10 cellular contexts compared by ENCODE assay signal in the genomic region with DNA sequence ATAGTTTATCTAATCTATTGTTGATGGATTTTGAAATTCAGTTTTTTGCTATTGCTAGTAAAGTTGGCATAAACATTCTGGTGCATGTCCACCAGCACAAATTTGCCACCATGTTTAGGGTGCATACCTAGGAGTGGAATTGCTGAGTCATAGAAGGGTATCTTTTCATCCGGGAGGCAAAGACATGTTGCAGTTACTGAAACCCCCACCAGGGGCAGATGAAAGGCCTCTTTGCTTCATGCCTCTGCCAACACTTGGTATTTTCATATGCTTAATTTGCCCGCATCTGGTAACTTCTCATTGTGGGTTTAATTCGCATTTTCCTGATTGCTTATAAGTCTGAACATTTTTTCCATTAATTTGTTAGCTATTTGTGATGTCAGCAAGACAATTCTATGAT. TPM values are rescaled to one million over a fixed set of nuclear protein-coding genes. Genes with fewer than 3 reads are reported as not detected.
DNase-seq lines count a peak whose midpoint lies in the region; ATAC-seq, FAIRE-seq and TF ChIP-seq lines count a peak whose summit lies in the region.
"Had no signal": no experiment of that assay in that cellular context is flagged by ENCODE, and none has a peak within 500 bp of the region (broad histone marks: within the 10 kb centered on the region; RNA-seq: fewer than 3 reads in every experiment).

No MANE protein-coding gene starts in this region.

- no peak overlapping the region for H3K9ac ChIP-seq in Karpas-422 (ENCODE audit: low read length)

- no peak for ATAC-seq in activated naive CD8-positive, alpha-beta T cell treated with anti-CD3 and anti-CD28 coated beads, Interleukin-2, amount 50 U/mL, for 24 hours
- ATAC-seq in effector memory CD8-positive, alpha-beta T cell (replicated peaks): no peak
- no peak for ATAC-seq in left lobe of liver
- ATAC-seq: stimulated activated naive CD8-positive, alpha-beta T cell treated with anti-CD3 and anti-CD28 coated beads, Interleukin-15, Interleukin-2, amounts not matched to agents 100 U/mL and 50 U/mL, for 24 hours had no signal

- H3K4me3 ChIP-seq in Karpas-422 (ENCODE audit: low read length) (no peak overlapping the region), cardiac fibroblast (replicated peaks in 1 of 2; ENCODE audit: low read depth in 2 of 2, low read length in 2 of 2) (no peak overlapping the region), small intestine (ENCODE audit: low read depth in 1 of 2, low read length in 2 of 2) (no peak overlapping the region)

- H3K4me1 Mint-ChIP-seq in activated naive CD8-positive, alpha-beta T cell treated with anti-CD3 and anti-CD28 coated beads, Interleukin-2, amount 50 U/mL, for 24 hours: no peaks in the 10 kb centered on the region
- H3K4me1 Mint-ChIP-seq in activated naive CD8-positive, alpha-beta T cell treated with anti-CD3 and anti-CD28 coated beads for 36 hours: no peaks in the 10 kb centered on the region
- no peaks in the 10 kb centered on the region for H3K4me1 Mint-ChIP-seq in effector memory CD8-positive, alpha-beta T cell (ENCODE audit: low read depth in 2 of 2)

- 77 to 86% (median 79%) methylated on average over 3 of the region's 3 CpGs for WGBS in small intestine, 3 donors

- no peak overlapping the region for H3K27ac Mint-ChIP-seq in activated naive CD8-positive, alpha-beta T cell treated with anti-CD3 and anti-CD28 coated beads, Interleukin-2, amount 50 U/mL, for 24 hours
- no peak overlapping the region for H3K27ac Mint-ChIP-seq in activated naive CD8-positive, alpha-beta T cell treated with anti-CD3 and anti-CD28 coated beads for 36 hours
- H3K27ac Mint-ChIP-seq in effector memory CD8-positive, alpha-beta T cell: no peak overlapping the region

- H3K4me2 ChIP-seq in Karpas-422 (ENCODE audit: low read depth, low read length, poor library complexity, severe bottlenecking): no peak overlapping the region

- no peak for FAIRE-seq in small intestine (lab: Jason Lieb, UNC)
- FAIRE-seq: islet of Langerhans had no signal

- no peak overlapping the region for H2AFZ ChIP-seq in Karpas-422 (ENCODE audit: low read length)

- H3K9me3 ChIP-seq in Karpas-422 (ENCODE audit: low read length) (peaks cover 12% of the 10 kb centered on the region; the same call in 1 of the 2 replicates), small intestine (ENCODE audit: control insufficient read depth, low read depth) (no peaks in the 10 kb centered on the region)

- no peaks in the 10 kb centered on the region for H3K9me3 Mint-ChIP-seq in activated naive CD8-positive, alpha-beta T cell treated with anti-CD3 and anti-CD28 coated beads, Interleukin-2, amount 50 U/mL, for 24 hours
- no peaks in the 10 kb centered on the region for H3K9me3 Mint-ChIP-seq in activated naive CD8-positive, alpha-beta T cell treated with anti-CD3 and anti-CD28 coated beads for 36 hours
- H3K9me3 Mint-ChIP-seq in effector memory CD8-positive, alpha-beta T cell: peaks cover 0 to 8% of the 10 kb centered on the region in 2 donors

- peak; percentile 6 for DNase-seq in activated naive CD8-positive, alpha-beta T cell treated with anti-CD3 and anti-CD28 coated beads, Interleukin-2, amount 50 U/mL, for 24 hours
- DNase-seq in activated naive CD8-positive, alpha-beta T cell treated with anti-CD3 and anti-CD28 coated beads for 36 hours: no peak
- DNase-seq in Karpas-422 (peak; percentile 59), cardiac fibroblast (ENCODE audit: low read depth in 2 of 2) (peak in 1 of 2 donors; percentile 7), small intestine (peak; percentile 12), left lobe of liver (ENCODE audit: low spot score) (no peak), NCI-H1930 (lab: John Stamatoyannopoulos, UW) (no peak)
- DNase-seq in effector memory CD8-positive, alpha-beta T cell: no peak
- DNase-seq: stimulated activated naive CD8-positive, alpha-beta T cell treated with anti-CD3 and anti-CD28 coated beads, Interleukin-15, Interleukin-2, amounts not matched to agents 100 U/mL and 50 U/mL, for 24 hours had no signal

- no peaks in the 10 kb centered on the region for H3K79me2 ChIP-seq in Karpas-422 (ENCODE audit: low read length)

- H3K27me3 ChIP-seq in Karpas-422 (ENCODE audit: low read length) (no peaks in the 10 kb centered on the region), small intestine (ENCODE audit: control insufficient read depth in 2 of 2, insufficient read depth in 2 of 2, low read length in 2 of 2) (no peaks in the 10 kb centered on the region)

- H3K27ac ChIP-seq in Karpas-422 (ENCODE audit: low read length) (no peak overlapping the region), small intestine (ENCODE audit: low read depth in 1 of 2, low read length in 1 of 2) (no peak overlapping the region)

- H4K20me1 ChIP-seq in Karpas-422 (ENCODE audit: insufficient read depth, low read depth, low read length): no peaks in the 10 kb centered on the region

- no peaks in the 10 kb centered on the region for H3K4me1 ChIP-seq in Karpas-422 (ENCODE audit: low read length)
- H3K4me1 ChIP-seq in small intestine (ENCODE audit: control insufficient read depth in 2 of 2, insufficient read depth in 1 of 2, low read depth in 1 of 2, low read length in 1 of 2): no peaks in the 10 kb centered on the region

- H3K36me3 Mint-ChIP-seq in activated naive CD8-positive, alpha-beta T cell treated with anti-CD3 and anti-CD28 coated beads, Interleukin-2, amount 50 U/mL, for 24 hours (ENCODE audit: low read depth): no peaks in the 10 kb centered on the region
- H3K36me3 Mint-ChIP-seq in activated naive CD8-positive, alpha-beta T cell treated with anti-CD3 and anti-CD28 coated beads for 36 hours: no peaks in the 10 kb centered on the region
- H3K36me3 Mint-ChIP-seq in effector memory CD8-positive, alpha-beta T cell (ENCODE audit: insufficient read depth): no peaks in the 10 kb centered on the region

- TF ChIP-seq CTCF in cardiac fibroblast (IDR thresholded peaks at IDR 0.05; ENCODE audit: low read depth, low read length): peak; percentile 31

- H3K36me3 ChIP-seq in Karpas-422 (ENCODE audit: insufficient read depth, low read length): no peaks in the 10 kb centered on the region
- H3K36me3 ChIP-seq in small intestine (ENCODE audit: control insufficient read depth in 2 of 2, insufficient read depth in 2 of 2, low read length in 2 of 2): no peaks in the 10 kb centered on the region

- no peaks in the 10 kb centered on the region for H3K9me2 ChIP-seq in Karpas-422 (replicated peaks; ENCODE audit: insufficient read depth, low read length)

- H3K4me3 Mint-ChIP-seq in activated naive CD8-positive, alpha-beta T cell treated with anti-CD3 and anti-CD28 coated beads, Interleukin-2, amount 50 U/mL, for 24 hours: no peak overlapping the region
- H3K4me3 Mint-ChIP-seq in activated naive CD8-positive, alpha-beta T cell treated with anti-CD3 and anti-CD28 coated beads for 36 hours: no peak overlapping the region
- H3K4me3 Mint-ChIP-seq in effector memory CD8-positive, alpha-beta T cell: no peak overlapping the region

- no peaks in the 10 kb centered on the region for H3K27me3 Mint-ChIP-seq in activated naive CD8-positive, alpha-beta T cell treated with anti-CD3 and anti-CD28 coated beads, Interleukin-2, amount 50 U/mL, for 24 hours
- H3K27me3 Mint-ChIP-seq in activated naive CD8-positive, alpha-beta T cell treated with anti-CD3 and anti-CD28 coated beads for 36 hours: no peaks in the 10 kb centered on the region
- no peaks in the 10 kb centered on the region for H3K27me3 Mint-ChIP-seq in effector memory CD8-positive, alpha-beta T cell

RNA-seq across cellular contexts. Expression of a gene that starts 8.2 kb away (rescaled TPM):
- total RNA-seq in activated naive CD8-positive, alpha-beta T cell treated with anti-CD3 and anti-CD28 coated beads for 36 hours: not detected
- total RNA-seq in Karpas-422 (2014; rRNA removed; shearing (Covaris generic); ENCODE audit: low replicate concordance): not detected in 2 replicates
- polyA plus RNA-seq in small intestine: under 1 TPM in 1 of 3 donors, not detected in 2; 0.03 TPM
- not detected for total RNA-seq in left lobe of liver

Comparison
In these comparisons a context has a peak if more than half of its experiments do, and no peak if none do; other contexts are left out.
1. DNase-seq: peak in activated naive CD8-positive, alpha-beta T cell treated with anti-CD3 and anti-CD28 coated beads, Interleukin-2, amount 50 U/mL, for 24 hours (single experiment), Karpas-422 (single experiment) and small intestine (single experiment); none in activated naive CD8-positive, alpha-beta T cell treated with anti-CD3 and anti-CD28 coated beads for 36 hours (single experiment), effector memory CD8-positive, alpha-beta T cell (0 of 3), left lobe of liver (single experiment) and NCI-H1930 (0 of 2).